27 cellular contexts compared by ENCODE assay signal in genomic region chr11:90294091-90294490, GRCh38.
DNase-seq lines count a peak whose midpoint lies in the region; ATAC-seq, FAIRE-seq and TF ChIP-seq lines count a peak whose summit lies in the region.
"Had no signal": no experiment of that assay in that cellular context is flagged by ENCODE, and none has a peak within 500 bp of the region (broad histone marks: within the 10 kb centered on the region; RNA-seq: fewer than 3 reads in every experiment).

No MANE protein-coding gene starts in this region.

- no peak overlapping the region for H3K9ac ChIP-seq in liver (ENCODE audit: low read depth in 1 of 2, low read length in 2 of 2)
- H3K9ac ChIP-seq: BLaER1 had no signal

- intact Hi-C loops in stomach (cut with DNase I; ENCODE audit: low total_unique reads): no loop called here
- intact Hi-C loops in Right ventricle myocardium inferior (cut with DNase I): no loop called here

- no peaks in the 10 kb centered on the region for H3K27me3 ChIP-seq in liver (ENCODE audit: control insufficient read depth in 4 of 4, insufficient read depth in 4 of 4, low read length in 3 of 4)
- H3K27me3 ChIP-seq in stomach: no peaks in the 10 kb centered on the region
- H3K27me3 ChIP-seq: BE2C, BLaER1 had no signal

- peak; percentile 47 for DNase-seq in OCI-M1 (lab: John Stamatoyannopoulos, UW)
- DNase-seq in left lobe of liver (ENCODE audit: low spot score): no peak
- no peak for DNase-seq in stomach
- DNase-seq in activated CD4-positive, alpha-beta T cell treated with anti-CD3 and anti-CD28 coated beads for 1 hour: no peak
- DNase-seq in Right ventricle myocardium inferior (ENCODE audit: missing footprints): no peak
- DNase-seq in H54 (ENCODE audit: insufficient read length, low spot score): no peak
- DNase-seq: 8988T; ACHN; BE2C; C1 segment of cervical spinal cord; CD4-positive, alpha-beta memory T cell; CD4-positive, CD25-positive, alpha-beta regulatory T cell; CD8-positive, alpha-beta memory T cell; COR-L47; DMS 273 treated with DMSO at 0.1 percent for 48 hours; DMS153; DMS53; DMS79; DND-41; EL; GDM1 had no signal

- no peak for TF ChIP-seq RAD21 in liver (IDR thresholded peaks at IDR 0.05)

- TF ChIP-seq POLR2A in stomach (IDR thresholded peaks at IDR 0.05) (no peak), H54 (IDR thresholded peaks at IDR 0.05; ENCODE audit: low read depth, low read length) (no peak)

- no peak overlapping the region for H3K4me3 ChIP-seq in liver (ENCODE audit: low read depth in 1 of 3, low read length in 3 of 3)
- H3K4me3 ChIP-seq in stomach: no peak overlapping the region
- H3K4me3 ChIP-seq: BLaER1, GM12878 had no signal

- H3K9me3 ChIP-seq in liver (ENCODE audit: control insufficient read depth in 4 of 4, low read length in 3 of 4): no peaks in the 10 kb centered on the region
- no peaks in the 10 kb centered on the region for H3K9me3 ChIP-seq in stomach
- H3K9me3 ChIP-seq: BE2C had no signal

- ATAC-seq in left lobe of liver (peak; percentile 77), Right ventricle myocardium inferior (no peak)
- ATAC-seq: GM12878 had no signal

- H3K27ac ChIP-seq in liver (ENCODE audit: low read depth in 1 of 2, low read length in 2 of 2) (no peak overlapping the region), stomach (no peak overlapping the region)
- H3K27ac ChIP-seq: BLaER1 had no signal

- no peak for TF ChIP-seq EP300 in stomach (IDR thresholded peaks at IDR 0.05)

- no peaks in the 10 kb centered on the region for H3K36me3 ChIP-seq in liver (ENCODE audit: control insufficient read depth in 4 of 4, insufficient read depth in 3 of 4, low read depth in 1 of 4, low read length in 3 of 4)
- H3K36me3 ChIP-seq in stomach: no peaks in the 10 kb centered on the region
- H3K36me3 ChIP-seq: BE2C, BLaER1 had no signal

- H3K4me1 ChIP-seq in liver (ENCODE audit: control insufficient read depth in 4 of 4, insufficient read depth in 4 of 4, low read length in 3 of 4) (peaks cover 0 to 12% (median 2%) of the 10 kb centered on the region in 4 donors), stomach (no peaks in the 10 kb centered on the region)
- H3K4me1 ChIP-seq: BE2C, BLaER1 had no signal

- TF ChIP-seq CTCF in liver (IDR thresholded peaks at IDR 0.05; ENCODE audit: low read depth, low read length, missing input control) (no peak), stomach (IDR thresholded peaks at IDR 0.05) (no peak)

- WGBS in liver: 93% methylated on average over 2 of the region's 2 CpGs
- WGBS in stomach, 5 donors: 71 to 89% (median 86%) methylated on average over 2 of the region's 2 CpGs

- FAIRE-seq in H54 (lab: Jason Lieb, UNC): no peak
- FAIRE-seq: A204.1, GM12878, GM12892, GM18507 had no signal

TF ChIP-seq in liver, 16 proteins besides CTCF, POLR2A, EP300 and RAD21:
- peak; percentile 65 to 70 for TF ChIP-seq HNF4A (conservative IDR thresholded peaks at IDR 0.05)
- no peak for TF ChIP-seq YY1 (IDR thresholded peaks at IDR 0.05)
- TF ChIP-seq SP1 (IDR thresholded peaks at IDR 0.05): peak; percentile 51
- TF ChIP-seq EGR1 (IDR thresholded peaks at IDR 0.05; ENCODE audit: low read depth in 2 of 2): peak in 1 of 2 donors; percentile 35
- TF ChIP-seq RXRA (IDR thresholded peaks at IDR 0.05): peak in 1 of 2 donors; percentile 18
- no peak for TF ChIP-seq GABPA (IDR thresholded peaks at IDR 0.05 in 1 of 2, conservative IDR thresholded peaks at IDR 0.05 in 1 of 2)
